In genomic region chr20:58237318-58238182, GRCh38 we compare ENCODE assay signal across 9 cellular contexts. TPM values are rescaled to one million over a fixed set of nuclear protein-coding genes. Genes with fewer than 3 reads are reported as not detected.
DNase-seq lines count a peak whose midpoint lies in the region; ATAC-seq, FAIRE-seq and TF ChIP-seq lines count a peak whose summit lies in the region.
"Had no signal": no experiment of that assay in that cellular context is flagged by ENCODE, and none has a peak within 500 bp of the region (broad histone marks: within the 10 kb centered on the region; RNA-seq: fewer than 3 reads in every experiment).

No MANE protein-coding gene starts in this region.

- FAIRE-seq in frontal cortex (lab: Jason Lieb, UNC): no peak

- POLR2A ChIA-PET in BJ (lab: Charles Lee): no interaction called here
- POLR2A ChIA-PET in naive thymus-derived CD8-positive, alpha-beta T cell (lab: Charles Lee): interaction anchor here (1.6 kb wide), 1 partner anchor 414 kb away, joined by 5 read pairs; the partner anchor contains the start of gene STX16

- no peak for TF ChIP-seq CTCF in BJ (IDR thresholded peaks at IDR 0.05; ENCODE audit: insufficient read depth, low read depth, low read length)
- peak in 1 of 2 experiments; percentile 52 for TF ChIP-seq CTCF in brain (conservative IDR thresholded peaks at IDR 0.05)

- peaks cover 14% of the 10 kb centered on the region for H3K4me1 ChIP-seq in Karpas-422 (ENCODE audit: low read length)

- peak overlapping the region; percentile 79; the same call in 1 of the 2 replicates for H2AFZ ChIP-seq in Karpas-422 (ENCODE audit: low read length)

- H3K27ac ChIP-seq in Karpas-422 (ENCODE audit: low read length): no peak overlapping the region

- H4K20me1 ChIP-seq in Karpas-422 (ENCODE audit: insufficient read depth, low read depth, low read length): no peaks in the 10 kb centered on the region

- no peaks in the 10 kb centered on the region for H3K9me3 Mint-ChIP-seq in brain
- no peaks in the 10 kb centered on the region for H3K9me3 Mint-ChIP-seq in naive thymus-derived CD8-positive, alpha-beta T cell

- peaks cover 26% of the 10 kb centered on the region for H3K27me3 Mint-ChIP-seq in brain
- H3K27me3 Mint-ChIP-seq in naive thymus-derived CD8-positive, alpha-beta T cell: no peaks in the 10 kb centered on the region

- ATAC-seq in naive thymus-derived CD8-positive, alpha-beta T cell: no peak

- peak overlapping the region; percentile 81 for H3K4me2 ChIP-seq in Karpas-422 (ENCODE audit: low read depth, low read length, poor library complexity, severe bottlenecking)

- CTCF ChIA-PET in BJ (lab: Yijun Ruan, JAX): interaction anchor here (0.8 to 2.5 kb wide), 27 partner anchors 8 to 984 kb away, joined by 3 to 10 read pairs (median 4); partner anchors contain the start of genes STX16 and VAPB

- H3K79me2 ChIP-seq in Karpas-422 (ENCODE audit: low read length): no peaks in the 10 kb centered on the region

- DNase-seq in BJ (ENCODE audit: low read depth) (peak; percentile 26), Karpas-422 (no peak), frontal cortex (ENCODE audit: low spot score in 2 of 2) (no peak), inferior parietal cortex (ENCODE audit: extremely low spot score) (no peak), CD1c-positive myeloid dendritic cell (ENCODE audit: extremely low spot score) (no peak), retina (no peak)
- DNase-seq in naive thymus-derived CD8-positive, alpha-beta T cell: no peak

- H3K27ac Mint-ChIP-seq in brain: peak overlapping the region in 3 of 5 experiments; percentile 38 to 76 (median 59)
- peak overlapping the region; percentile 84 to 98 (median 94) for H3K27ac Mint-ChIP-seq in naive thymus-derived CD8-positive, alpha-beta T cell

- peak overlapping the region; percentile 80 to 91 (median 85) for H3K4me3 Mint-ChIP-seq in brain
- peak overlapping the region; percentile 79 to 93 (median 92) for H3K4me3 Mint-ChIP-seq in naive thymus-derived CD8-positive, alpha-beta T cell

- peaks cover 35% of the 10 kb centered on the region for H3K4me1 Mint-ChIP-seq in brain
- peaks cover 2 to 17% (median 15%) of the 10 kb centered on the region in 4 donors for H3K4me1 Mint-ChIP-seq in naive thymus-derived CD8-positive, alpha-beta T cell

- H3K36me3 Mint-ChIP-seq in brain: no peaks in the 10 kb centered on the region
- peaks cover 0 to 2% (median 0%) of the 10 kb centered on the region in 3 donors for H3K36me3 Mint-ChIP-seq in naive thymus-derived CD8-positive, alpha-beta T cell

- H3K36me3 ChIP-seq in BJ (ENCODE audit: control insufficient read depth, insufficient read depth, low read length): peaks cover 4% of the 10 kb centered on the region; the same call in 1 of the 2 replicates
- H3K36me3 ChIP-seq in Karpas-422 (ENCODE audit: insufficient read depth, low read length): no peaks in the 10 kb centered on the region

- peak overlapping the region; percentile 65; the same call in 1 of the 2 replicates for H3K9ac ChIP-seq in Karpas-422 (ENCODE audit: low read length)

- no peaks in the 10 kb centered on the region for H3K9me2 ChIP-seq in Karpas-422 (replicated peaks; ENCODE audit: insufficient read depth, low read length)

- H3K4me3 ChIP-seq in BJ (ENCODE audit: low read depth, low read length) (no peak overlapping the region; the same call in 1 of the 2 replicates), Karpas-422 (ENCODE audit: low read length) (peak overlapping the region; percentile 62; the same call in 1 of the 2 replicates)

- no peaks in the 10 kb centered on the region for H3K27me3 ChIP-seq in BJ (ENCODE audit: control insufficient read depth, insufficient read depth, low read length)
- no peaks in the 10 kb centered on the region for H3K27me3 ChIP-seq in Karpas-422 (ENCODE audit: low read length)

- no peaks in the 10 kb centered on the region for H3K9me3 ChIP-seq in Karpas-422 (ENCODE audit: low read length)

RNA-seq across cellular contexts. Expression of gene ANKRD60, which starts 9.1 kb away (rescaled TPM):
- polyA plus RNA-seq in BJ (2011; rRNA removed) (not detected in 2 replicates), brain (ENCODE audit: insufficient read depth, low read depth, low replicate concordance) (not detected)
- polyA minus RNA-seq in BJ (2011; rRNA and poly(A)+ RNA removed): not detected in 2 replicates
- not detected in 2 replicates for total RNA-seq in Karpas-422 (2014; rRNA removed; shearing (Covaris generic); ENCODE audit: low replicate concordance)
- not detected for total RNA-seq in naive thymus-derived CD8-positive, alpha-beta T cell
- not detected for polyA plus RNA-seq in naive thymus-derived CD8-positive, alpha-beta T cell
- total RNA-seq in frontal cortex: not detected
- total RNA-seq: T-helper 2 cell treated with Interferon-gamma antibody and Interleukin-4, amounts not matched to agents 100 ng/mL and 5 ng/mL, for 36 hours had no signal
